In genomic region chr1:94873520-94874351, GRCh38 we compare ENCODE assay signal across 8 cellular contexts. TPM values are rescaled to one million over a fixed set of nuclear protein-coding genes. Genes with fewer than 3 reads are reported as not detected.
DNase-seq lines count a peak whose midpoint lies in the region; ATAC-seq and TF ChIP-seq lines count a peak whose summit lies in the region.

No MANE protein-coding gene starts in this region.

- no peaks in the 10 kb centered on the region for H3F3A ChIP-seq in PC-9 (ENCODE audit: insufficient read depth, low read depth)

- ATAC-seq in HG02571 (IDR thresholded peaks at IDR 0.05; ENCODE audit: unreplicated experiment): peak; percentile 70
- ATAC-seq in heart right ventricle: peak; percentile 51 to 90 (median 80)

- H3K4me2 ChIP-seq in PC-9: no peak overlapping the region

- H3K4me1 ChIP-seq in heart right ventricle (peaks cover 0 to 20% (median 12%) of the 10 kb centered on the region in 9 donors), PC-9 (replicated peaks; ENCODE audit: insufficient read depth) (no peaks in the 10 kb centered on the region), A673 (ENCODE audit: insufficient read depth, low read length, poor library complexity, severe bottlenecking) (no peaks in the 10 kb centered on the region), ovary (ENCODE audit: insufficient read depth) (no peaks in the 10 kb centered on the region)

- H3K79me2 ChIP-seq in PC-9 (ENCODE audit: low read depth): no peaks in the 10 kb centered on the region

- intact Hi-C loops in heart right ventricle (cut with DNase I): no loop called here
- intact Hi-C loops in PC-9 (cut with micrococcal nuclease; ENCODE audit: unreplicated experiment): no loop called here
- intact Hi-C loops in A673 (cut with micrococcal nuclease; ENCODE audit: unreplicated experiment): no loop called here
- intact Hi-C loops in ovary (cut with DNase I): no loop called here

- TF ChIP-seq CTCF in heart right ventricle (IDR thresholded peaks at IDR 0.05) (no peak), PC-9 (conservative IDR thresholded peaks at IDR 0.05) (no peak), A673 (conservative IDR thresholded peaks at IDR 0.05; ENCODE audit: low read depth, low read length) (no peak), ovary (IDR thresholded peaks at IDR 0.05) (no peak)

- BruUV-seq in PC-9 (replicated peaks; lab: Mats Ljungman, UMichigan): no TSS peak
- BruUV-seq in A673 (replicated peaks; lab: Mats Ljungman, UMichigan): no TSS peak

- H3K36me3 ChIP-seq in heart right ventricle: no peaks in the 10 kb centered on the region
- H3K36me3 ChIP-seq in PC-9 (ENCODE audit: low read depth): no peaks in the 10 kb centered on the region
- H3K36me3 ChIP-seq in A673 (ENCODE audit: insufficient read depth, low read length, poor library complexity, severe bottlenecking): no peaks in the 10 kb centered on the region
- no peaks in the 10 kb centered on the region for H3K36me3 ChIP-seq in ovary

- no peaks in the 10 kb centered on the region for H3K27me3 ChIP-seq in heart right ventricle
- H3K27me3 ChIP-seq in PC-9 (ENCODE audit: insufficient read depth, low read depth): no peaks in the 10 kb centered on the region
- no peaks in the 10 kb centered on the region for H3K27me3 ChIP-seq in A673 (replicated peaks; ENCODE audit: insufficient read depth, low read depth, low read length, poor library complexity)
- H3K27me3 ChIP-seq in ovary: no peaks in the 10 kb centered on the region

- TF ChIP-seq POLR2A in ovary (IDR thresholded peaks at IDR 0.05): no peak

- DNase-seq in AG08395 (ENCODE audit: low spot score): peak; percentile 52
- peak; percentile 84 for DNase-seq in NCI-H82 treated with DMSO at 0.1 percent for 48 hours (lab: John Stamatoyannopoulos, UW; ENCODE audit: unreplicated experiment)
- peak in 1 of 2 donors; percentile 40 for DNase-seq in heart right ventricle
- no peak for DNase-seq in PC-9
- DNase-seq in A673 (ENCODE audit: low spot score): no peak
- no peak for DNase-seq in ovary
- DNase-seq in kidney glomerular epithelial cell (lab: John Stamatoyannopoulos, UW): no peak

- WGBS in heart right ventricle, 2 donors: 42 to 51% methylated on average over 7 of the region's 7 CpGs
- 45 to 52% (median 48%) methylated on average over 7 of the region's 7 CpGs for WGBS in ovary, 3 donors

- no peak overlapping the region for H3K4me3 ChIP-seq in heart right ventricle
- H3K4me3 ChIP-seq in PC-9: no peak overlapping the region
- no peak overlapping the region for H3K4me3 ChIP-seq in A673 (ENCODE audit: low read depth, low read length, poor library complexity, severe bottlenecking)
- H3K4me3 ChIP-seq in ovary: no peak overlapping the region

- POLR2A ChIA-PET in PC-9 (lab: Charles Lee; ENCODE audit: unreplicated experiment): no interaction called here
- POLR2A ChIA-PET in A673 (lab: Charles Lee; ENCODE audit: low non-redundant PET): no interaction called here

- CTCF ChIA-PET in PC-9 (lab: Charles Lee) (no interaction called here), A673 (lab: Charles Lee) (interaction anchor here (0.5 kb wide), 1 partner anchor 167 kb away, joined by 4 read pairs; no protein-coding TSS in a partner anchor)

- peak overlapping the region in 6 of 10 donors; percentile 3 to 72 (median 16) for H3K27ac ChIP-seq in heart right ventricle
- H3K27ac ChIP-seq in PC-9: no peak overlapping the region
- no peak overlapping the region for H3K27ac ChIP-seq in A673 (ENCODE audit: low read depth, low read length, poor library complexity, severe bottlenecking)
- H3K27ac ChIP-seq in ovary: no peak overlapping the region

- H4K20me1 ChIP-seq in PC-9 (ENCODE audit: insufficient read depth): no peaks in the 10 kb centered on the region

- H3K9me2 ChIP-seq in PC-9 (ENCODE audit: insufficient read depth): no peaks in the 10 kb centered on the region

- no peak for TF ChIP-seq EP300 in ovary (IDR thresholded peaks at IDR 0.05)

- no peak overlapping the region for H2AFZ ChIP-seq in PC-9

- H3K9me3 ChIP-seq in heart right ventricle (no peaks in the 10 kb centered on the region), PC-9 (ENCODE audit: insufficient read depth, low read depth) (peaks cover 5% of the 10 kb centered on the region; the same call in 1 of the 2 replicates), A673 (ENCODE audit: low read depth, low read length, poor library complexity, severe bottlenecking) (no peaks in the 10 kb centered on the region), ovary (no peaks in the 10 kb centered on the region)

RNA-seq across cellular contexts. Expression of gene CNN3, which starts 53.2 kb away (rescaled TPM):
- 100 to 1,000 TPM in 2 of 10 donors, 10 to 100 TPM in 8; 45.8 to 108 (median 67.2) TPM for total RNA-seq in heart right ventricle
- 10 to 100 TPM; 28.0 to 58.3 TPM for polyA plus RNA-seq in heart right ventricle
- 125 and 135 TPM in 2 replicates for total RNA-seq in PC-9 (2021)
- total RNA-seq in A673 (2021): 233 and 260 TPM in 2 replicates
- total RNA-seq in ovary: 100 to 1,000 TPM; 168 to 332 (median 272) TPM
- polyA plus RNA-seq in ovary: 100 to 1,000 TPM; 145 to 374 TPM

RNA-seq across cellular contexts. Expression of gene SLC44A3, which starts 53.6 kb away (rescaled TPM):
- 1 to 10 TPM; 2.2 to 9.4 (median 6.3) TPM for total RNA-seq in heart right ventricle
- polyA plus RNA-seq in heart right ventricle: 1 to 10 TPM; 1.2 to 1.6 TPM
- 11.0 and 17.5 TPM in 2 replicates for total RNA-seq in PC-9 (2021)
- not detected in 2 replicates for total RNA-seq in A673 (2021)
- 1 to 10 TPM; 1.1 to 6.4 (median 3.3) TPM for total RNA-seq in ovary
- polyA plus RNA-seq in ovary: 10 to 100 TPM in 1 of 2 donors, 1 to 10 TPM in 1; 1.4 to 31.3 TPM

Comparison
In these comparisons a context has a peak if more than half of its experiments do, and no peak if none do; other contexts are left out.
1. DNase-seq: peak in AG08395 (single experiment) and NCI-H82 treated with DMSO at 0.1 percent for 48 hours (single experiment); none in PC-9 (0 of 2), A673 (single experiment), ovary (0 of 5) and kidney glomerular epithelial cell (single experiment).
2. H3K27ac ChIP-seq: peak in heart right ventricle (6 of 10); none in PC-9 (single experiment), A673 (single experiment) and ovary (0 of 2).